In the genomic region with DNA sequence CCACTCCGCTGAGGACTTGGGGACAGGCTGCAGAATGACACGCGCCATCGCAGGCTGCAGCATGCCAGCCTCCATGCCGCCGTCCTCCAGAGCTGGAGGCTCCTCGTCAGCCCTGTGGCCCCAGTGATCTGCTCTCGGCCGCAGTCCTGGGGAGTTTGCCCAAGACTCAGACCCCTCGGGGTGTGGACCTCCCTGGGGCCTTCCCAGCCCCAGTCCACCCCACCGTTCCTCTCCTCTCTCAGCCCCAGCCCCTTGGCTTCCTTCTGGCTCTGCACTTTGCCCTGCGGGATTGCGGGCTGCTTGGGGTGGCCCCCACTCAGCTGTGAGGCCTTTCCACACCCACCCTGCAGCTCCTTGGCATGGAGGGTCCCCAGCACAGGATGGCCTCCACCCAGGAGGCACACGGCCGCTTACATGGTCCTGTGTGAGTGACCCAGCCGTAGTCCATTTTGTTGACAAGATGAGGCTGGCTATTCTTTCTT, we compare ENCODE assay signal across 11 cellular contexts.
"Had no signal": no experiment of that assay in that cellular context is flagged by ENCODE, and none has a peak within 500 bp of the region (broad histone marks: within the 10 kb centered on the region; RNA-seq: fewer than 3 reads in every experiment).

No MANE protein-coding gene starts in this region.

- DNase-seq: activated CD4-positive, alpha-beta memory T cell treated with anti-CD3 and anti-CD28 coated beads, Interleukin-2, amount 10 ng/mL, durations not matched to agents 7 days and 5 days; activated CD4-positive, alpha-beta T cell treated with anti-CD3 and anti-CD28 coated beads for 1 hour; stimulated activated CD4-positive, alpha-beta T cell treated with anti-CD3 and anti-CD28 coated beads, Interleukin-1b, Interleukin-23, amount 100 ng/mL, for 48 hours; SW 1271; trophoblast cell had no signal

- H3K27ac Mint-ChIP-seq: activated CD4-positive, alpha-beta memory T cell treated with anti-CD3 and anti-CD28 coated beads, Interleukin-2, amount 10 ng/mL, durations not matched to agents 7 days and 5 days; activated naive CD4-positive, alpha-beta T cell treated with anti-CD3 and anti-CD28 coated beads, Interleukin-2, amount 50 U/mL, for 72 hours; neural progenitor cell; stimulated activated memory B cell treated with anti-CD40 and anti-IgM and Interleukin-4, amounts not matched to agents 10 μg/mL and 1 μg/mL and 100 μg/mL, for 72 hours; T-helper 2 cell treated with Interferon-gamma antibody and Interleukin-4, amounts not matched to agents 5 μg/mL and 100 μg/mL, for 36 hours had no signal

- H3K9me3 ChIP-seq: right atrium auricular region, SJSA1 had no signal

- H3K4me3 ChIP-seq: neural progenitor cell, right atrium auricular region, SJSA1 had no signal

- H3K27me3 ChIP-seq: neural progenitor cell, right atrium auricular region, SJSA1 had no signal

- H3K27me3 Mint-ChIP-seq: activated CD4-positive, alpha-beta memory T cell treated with anti-CD3 and anti-CD28 coated beads, Interleukin-2, amount 10 ng/mL, durations not matched to agents 7 days and 5 days; stimulated activated memory B cell treated with anti-CD40 and anti-IgM and Interleukin-4, amounts not matched to agents 10 μg/mL and 1 μg/mL and 100 μg/mL, for 72 hours had no signal

- H3K27ac ChIP-seq: neural progenitor cell, right atrium auricular region, SJSA1 had no signal

- H3K4me1 ChIP-seq: neural progenitor cell, SJSA1 had no signal

- H3K36me3 ChIP-seq: neural progenitor cell, right atrium auricular region, SJSA1 had no signal

- H3K4me1 Mint-ChIP-seq: activated CD4-positive, alpha-beta memory T cell treated with anti-CD3 and anti-CD28 coated beads, Interleukin-2, amount 10 ng/mL, durations not matched to agents 7 days and 5 days; neural progenitor cell; stimulated activated memory B cell treated with anti-CD40 and anti-IgM and Interleukin-4, amounts not matched to agents 10 μg/mL and 1 μg/mL and 100 μg/mL, for 72 hours had no signal

- H2AFZ ChIP-seq: neural progenitor cell had no signal

- H3K4me3 Mint-ChIP-seq: activated CD4-positive, alpha-beta memory T cell treated with anti-CD3 and anti-CD28 coated beads, Interleukin-2, amount 10 ng/mL, durations not matched to agents 7 days and 5 days; neural progenitor cell; stimulated activated memory B cell treated with anti-CD40 and anti-IgM and Interleukin-4, amounts not matched to agents 10 μg/mL and 1 μg/mL and 100 μg/mL, for 72 hours; T-helper 2 cell treated with Interferon-gamma antibody and Interleukin-4, amounts not matched to agents 5 μg/mL and 100 μg/mL, for 36 hours had no signal

- H3K9me3 Mint-ChIP-seq: neural progenitor cell; T-helper 2 cell treated with Interferon-gamma antibody and Interleukin-4, amounts not matched to agents 5 μg/mL and 100 μg/mL, for 36 hours had no signal

- H3K4me2 ChIP-seq: neural progenitor cell had no signal

- H3K9ac ChIP-seq: neural progenitor cell had no signal

- ATAC-seq: activated naive CD4-positive, alpha-beta T cell treated with anti-CD3 and anti-CD28 coated beads, Interleukin-2, amount 50 U/mL, for 72 hours had no signal
